In genomic region chr3:157174265-157174615, GRCh38 we compare ENCODE assay signal across 1 cellular context.
TF ChIP-seq lines count a peak whose summit lies in the region.

No MANE protein-coding gene starts in this region.

TF ChIP-seq in K562, 482 proteins besides CTCF, POLR2A, EP300 and RAD21 (continued from another document):
- no peak for TF ChIP-seq RCOR1 (IDR thresholded peaks at IDR 0.05; ENCODE audit: borderline replicate concordance in 1 of 2, low read depth in 2 of 2, low read length in 2 of 2)
- TF ChIP-seq MAFK (IDR thresholded peaks at IDR 0.05; ENCODE audit: low read length): 0 out of 2 replicates have a peak, but pooled peaks have one; percentile 19
- TF ChIP-seq PCBP2 (IDR thresholded peaks at IDR 0.05; ENCODE audit: low read depth, low read length, poor library complexity, severe bottlenecking): no peak
- no peak for TF ChIP-seq RBBP5 (IDR thresholded peaks at IDR 0.05; ENCODE audit: borderline replicate concordance, insufficient read depth, low read length, poor library complexity, severe bottlenecking)
- TF ChIP-seq ZZZ3 (IDR thresholded peaks at IDR 0.05): no peak
- peak; percentile 39 for TF ChIP-seq NUFIP1 (IDR thresholded peaks at IDR 0.05; ENCODE audit: partially characterized antibody)
- TF ChIP-seq, protein P1, sequence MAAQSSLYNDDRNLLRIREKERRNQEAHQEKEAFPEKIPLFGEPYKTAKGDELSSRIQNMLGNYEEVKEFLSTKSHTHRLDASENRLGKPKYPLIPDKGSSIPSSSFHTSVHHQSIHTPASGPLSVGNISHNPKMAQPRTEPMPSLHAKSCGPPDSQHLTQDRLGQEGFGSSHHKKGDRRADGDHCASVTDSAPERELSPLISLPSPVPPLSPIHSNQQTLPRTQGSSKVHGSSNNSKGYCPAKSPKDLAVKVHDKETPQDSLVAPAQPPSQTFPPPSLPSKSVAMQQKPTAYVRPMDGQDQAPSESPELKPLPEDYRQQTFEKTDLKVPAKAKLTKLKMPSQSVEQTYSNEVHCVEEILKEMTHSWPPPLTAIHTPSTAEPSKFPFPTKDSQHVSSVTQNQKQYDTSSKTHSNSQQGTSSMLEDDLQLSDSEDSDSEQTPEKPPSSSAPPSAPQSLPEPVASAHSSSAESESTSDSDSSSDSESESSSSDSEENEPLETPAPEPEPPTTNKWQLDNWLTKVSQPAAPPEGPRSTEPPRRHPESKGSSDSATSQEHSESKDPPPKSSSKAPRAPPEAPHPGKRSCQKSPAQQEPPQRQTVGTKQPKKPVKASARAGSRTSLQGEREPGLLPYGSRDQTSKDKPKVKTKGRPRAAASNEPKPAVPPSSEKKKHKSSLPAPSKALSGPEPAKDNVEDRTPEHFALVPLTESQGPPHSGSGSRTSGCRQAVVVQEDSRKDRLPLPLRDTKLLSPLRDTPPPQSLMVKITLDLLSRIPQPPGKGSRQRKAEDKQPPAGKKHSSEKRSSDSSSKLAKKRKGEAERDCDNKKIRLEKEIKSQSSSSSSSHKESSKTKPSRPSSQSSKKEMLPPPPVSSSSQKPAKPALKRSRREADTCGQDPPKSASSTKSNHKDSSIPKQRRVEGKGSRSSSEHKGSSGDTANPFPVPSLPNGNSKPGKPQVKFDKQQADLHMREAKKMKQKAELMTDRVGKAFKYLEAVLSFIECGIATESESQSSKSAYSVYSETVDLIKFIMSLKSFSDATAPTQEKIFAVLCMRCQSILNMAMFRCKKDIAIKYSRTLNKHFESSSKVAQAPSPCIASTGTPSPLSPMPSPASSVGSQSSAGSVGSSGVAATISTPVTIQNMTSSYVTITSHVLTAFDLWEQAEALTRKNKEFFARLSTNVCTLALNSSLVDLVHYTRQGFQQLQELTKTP (IDR thresholded peaks at IDR 0.05; ENCODE audit: low read depth in 1 of 2, partially characterized antibody in 2 of 2): peak in 1 of 2 experiments; percentile 15
- TF ChIP-seq ZBTB17 (CRISPR knock-in tag; IDR thresholded peaks at IDR 0.05): no peak
- TF ChIP-seq, protein P2, sequence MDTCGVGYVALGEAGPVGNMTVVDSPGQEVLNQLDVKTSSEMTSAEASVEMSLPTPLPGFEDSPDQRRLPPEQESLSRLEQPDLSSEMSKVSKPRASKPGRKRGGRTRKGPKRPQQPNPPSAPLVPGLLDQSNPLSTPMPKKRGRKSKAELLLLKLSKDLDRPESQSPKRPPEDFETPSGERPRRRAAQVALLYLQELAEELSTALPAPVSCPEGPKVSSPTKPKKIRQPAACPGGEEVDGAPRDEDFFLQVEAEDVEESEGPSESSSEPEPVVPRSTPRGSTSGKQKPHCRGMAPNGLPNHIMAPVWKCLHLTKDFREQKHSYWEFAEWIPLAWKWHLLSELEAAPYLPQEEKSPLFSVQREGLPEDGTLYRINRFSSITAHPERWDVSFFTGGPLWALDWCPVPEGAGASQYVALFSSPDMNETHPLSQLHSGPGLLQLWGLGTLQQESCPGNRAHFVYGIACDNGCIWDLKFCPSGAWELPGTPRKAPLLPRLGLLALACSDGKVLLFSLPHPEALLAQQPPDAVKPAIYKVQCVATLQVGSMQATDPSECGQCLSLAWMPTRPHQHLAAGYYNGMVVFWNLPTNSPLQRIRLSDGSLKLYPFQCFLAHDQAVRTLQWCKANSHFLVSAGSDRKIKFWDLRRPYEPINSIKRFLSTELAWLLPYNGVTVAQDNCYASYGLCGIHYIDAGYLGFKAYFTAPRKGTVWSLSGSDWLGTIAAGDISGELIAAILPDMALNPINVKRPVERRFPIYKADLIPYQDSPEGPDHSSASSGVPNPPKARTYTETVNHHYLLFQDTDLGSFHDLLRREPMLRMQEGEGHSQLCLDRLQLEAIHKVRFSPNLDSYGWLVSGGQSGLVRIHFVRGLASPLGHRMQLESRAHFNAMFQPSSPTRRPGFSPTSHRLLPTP (IDR thresholded peaks at IDR 0.05; ENCODE audit: borderline replicate concordance, extremely low read depth, insufficient read length): peak; percentile 59
- peak; percentile 72; the same call in 1 of the 2 replicates for TF ChIP-seq ADNP (tag; IDR thresholded peaks at IDR 0.05)
- TF ChIP-seq ZC3H4 (CRISPR knock-in tag; IDR thresholded peaks at IDR 0.05; ENCODE audit: borderline replicate concordance): 0 out of 2 replicates have a peak, but pooled peaks have one; percentile 19
- 0 out of 2 replicates have a peak, but pooled peaks have one; percentile 7 for TF ChIP-seq SIN3B (IDR thresholded peaks at IDR 0.05; ENCODE audit: low read depth)
- TF ChIP-seq KDM5B (IDR thresholded peaks at IDR 0.05; ENCODE audit: insufficient replicate concordance, low read depth, low read length): peak; percentile 32
- no peak for TF ChIP-seq NFIX (CRISPR knock-in tag; IDR thresholded peaks at IDR 0.05; ENCODE audit: low read depth)
- no peak for TF ChIP-seq TCF7L2 (IDR thresholded peaks at IDR 0.05; ENCODE audit: low read depth, low read length)
- TF ChIP-seq CBX3 (IDR thresholded peaks at IDR 0.05; ENCODE audit: borderline replicate concordance in 1 of 2, low read length in 2 of 2): peak in 1 of 2 experiments; percentile 2; a peak in 1 of 3 replicates
- no peak for TF ChIP-seq SAFB2 (IDR thresholded peaks at IDR 0.05; ENCODE audit: borderline replicate concordance, low read depth, low read length, severe bottlenecking)
- TF ChIP-seq ZBED1 (IDR thresholded peaks at IDR 0.05): no peak
- TF ChIP-seq NONO (IDR thresholded peaks at IDR 0.05; ENCODE audit: low read depth in 2 of 2, low read length in 1 of 2): no peak
- TF ChIP-seq POLR3A (IDR thresholded peaks at IDR 0.05; ENCODE audit: borderline replicate concordance, extremely low read depth, insufficient read depth, insufficient read length): peak; percentile 52
- TF ChIP-seq CXXC5 (CRISPR knock-in tag; IDR thresholded peaks at IDR 0.05): no peak
- TF ChIP-seq HOMEZ (CRISPR knock-in tag; IDR thresholded peaks at IDR 0.05): no peak
- peak; percentile 44; the same call in 1 of the 2 replicates for TF ChIP-seq ZNF766 (CRISPR knock-in tag; conservative IDR thresholded peaks at IDR 0.05)
- TF ChIP-seq SREBF2 (CRISPR knock-in tag; IDR thresholded peaks at IDR 0.05): no peak
- TF ChIP-seq, protein P3, sequence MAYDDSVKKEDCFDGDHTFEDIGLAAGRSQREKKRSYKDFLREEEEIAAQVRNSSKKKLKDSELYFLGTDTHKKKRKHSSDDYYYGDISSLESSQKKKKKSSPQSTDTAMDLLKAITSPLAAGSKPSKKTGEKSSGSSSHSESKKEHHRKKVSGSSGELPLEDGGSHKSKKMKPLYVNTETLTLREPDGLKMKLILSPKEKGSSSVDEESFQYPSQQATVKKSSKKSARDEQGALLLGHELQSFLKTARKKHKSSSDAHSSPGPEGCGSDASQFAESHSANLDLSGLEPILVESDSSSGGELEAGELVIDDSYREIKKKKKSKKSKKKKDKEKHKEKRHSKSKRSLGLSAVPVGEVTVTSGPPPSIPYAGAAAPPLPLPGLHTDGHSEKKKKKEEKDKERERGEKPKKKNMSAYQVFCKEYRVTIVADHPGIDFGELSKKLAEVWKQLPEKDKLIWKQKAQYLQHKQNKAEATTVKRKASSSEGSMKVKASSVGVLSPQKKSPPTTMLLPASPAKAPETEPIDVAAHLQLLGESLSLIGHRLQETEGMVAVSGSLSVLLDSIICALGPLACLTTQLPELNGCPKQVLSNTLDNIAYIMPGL (CRISPR knock-in tag; IDR thresholded peaks at IDR 0.05): 0 out of 2 replicates have a peak, but pooled peaks have one; percentile 19
